In genomic region chr20:14673164-14673563, GRCh38 we compare ENCODE assay signal across 17 cellular contexts.
A peak's percentile ranks its signal among the peaks of the same experiment; 100 is the strongest.
DNase-seq lines count a peak whose midpoint lies in the region; ATAC-seq and TF ChIP-seq lines count a peak whose summit lies in the region.
"Had no signal": no experiment of that assay in that cellular context is flagged by ENCODE, and none has a peak within 500 bp of the region (broad histone marks: within the 10 kb centered on the region; RNA-seq: fewer than 3 reads in every experiment).

No MANE protein-coding gene starts in this region.

- peaks cover 21% of the 10 kb centered on the region for H3K9me3 Mint-ChIP-seq in Caco-2 (ENCODE audit: unreplicated experiment)
- H3K9me3 Mint-ChIP-seq: IgD-negative memory B cell had no signal

- WGBS in hepatocyte (ENCODE audit: low lambda C conversion rate, missing lambda C conversion rate): 49% methylated on average over 5 of the region's 5 CpGs

- peak overlapping the region; percentile 26 for H3K27ac Mint-ChIP-seq in Caco-2 (ENCODE audit: unreplicated experiment)
- H3K27ac Mint-ChIP-seq: CD14-positive monocyte, IgD-negative memory B cell had no signal

- ATAC-seq in omental fat pad (ENCODE audit: low FRiP score) (peak; percentile 70), GM21390 (IDR thresholded peaks at IDR 0.05; ENCODE audit: unreplicated experiment) (no peak)

- TF ChIP-seq CTCF in Caco-2 (IDR thresholded peaks at IDR 0.05; ENCODE audit: insufficient read depth in 1 of 2, low read depth in 1 of 2, low read length in 1 of 2, severe bottlenecking in 1 of 2, unreplicated experiment in 1 of 2): no peak
- no peak for TF ChIP-seq CTCF in hepatocyte (IDR thresholded peaks at IDR 0.05; ENCODE audit: poor library complexity)
- TF ChIP-seq CTCF in omental fat pad (IDR thresholded peaks at IDR 0.05): no peak

- H3K27me3 Mint-ChIP-seq in Caco-2 (ENCODE audit: insufficient read depth, unreplicated experiment): no peaks in the 10 kb centered on the region

- CTCF ChIA-PET in Caco-2 (lab: Charles Lee): no interaction called here

- H4K20me1 ChIP-seq in hepatocyte (ENCODE audit: insufficient read depth, poor library complexity, severe bottlenecking): no peaks in the 10 kb centered on the region

- H3K27me3 ChIP-seq in Caco-2 (replicated peaks; ENCODE audit: control insufficient read depth, insufficient read depth, low read length) (no peaks in the 10 kb centered on the region), hepatocyte (no peaks in the 10 kb centered on the region)
- H3K27me3 ChIP-seq: SJSA1 had no signal

- H3K36me3 ChIP-seq in Caco-2 (ENCODE audit: control insufficient read depth, insufficient read depth, low read length) (no peaks in the 10 kb centered on the region), hepatocyte (replicated peaks; ENCODE audit: insufficient read depth, low read depth) (no peaks in the 10 kb centered on the region)
- H3K36me3 ChIP-seq: SJSA1 had no signal

- H3K4me3 ChIP-seq in Caco-2 (ENCODE audit: low read depth, low read length) (no peak overlapping the region), hepatocyte (no peak overlapping the region)
- H3K4me3 ChIP-seq: SJSA1 had no signal

- intact Hi-C loops in Caco-2 (cut with micrococcal nuclease; ENCODE audit: unreplicated experiment): loop anchor here (2.0 to 5.0 kb wide), 3 partner anchors 266 to 336 kb away; partner anchors contain the start of gene FLRT3

- no peaks in the 10 kb centered on the region for H3K9me2 ChIP-seq in hepatocyte (replicated peaks; ENCODE audit: insufficient read depth)

- peaks cover 10% of the 10 kb centered on the region for H3K4me1 Mint-ChIP-seq in Caco-2 (ENCODE audit: low read depth, unreplicated experiment)
- H3K4me1 Mint-ChIP-seq: CD14-positive monocyte, IgD-negative memory B cell had no signal

- DNase-seq in Caco-2 (peak; percentile 69 to 70), OCI-M1 (lab: John Stamatoyannopoulos, UW) (peak; percentile 40), hepatocyte (ENCODE audit: low spot score) (peak; percentile 33), omental fat pad (ENCODE audit: low spot score) (no peak), NCI-H524 treated with DMSO at 0.1 percent for 48 hours (lab: John Stamatoyannopoulos, UW) (no peak)
- DNase-seq in effector CD4-positive, alpha-beta T cell: no peak
- DNase-seq: H7, Kasumi-1, MM.1S, NCI-H1092 treated with DMSO at 0.1 percent for 48 hours, NCI-H2081 treated with DMSO at 0.1 percent for 48 hours, NCI-H446, NCI-H774 had no signal

- no peaks in the 10 kb centered on the region for H3K79me2 ChIP-seq in hepatocyte

- no peak overlapping the region for H3K27ac ChIP-seq in hepatocyte
- H3K27ac ChIP-seq: SJSA1 had no signal

- BruUV-seq in Caco-2 (replicated peaks; lab: Mats Ljungman, UMichigan): no TSS peak

- 0 out of 2 replicates have a peak, but pooled peaks cover 3% of the 10 kb centered on the region for H3K9me3 ChIP-seq in Caco-2
- no peaks in the 10 kb centered on the region for H3K9me3 ChIP-seq in hepatocyte (ENCODE audit: low read depth)

- no peak overlapping the region for H3K4me2 ChIP-seq in hepatocyte

- no peaks in the 10 kb centered on the region for H3K36me3 Mint-ChIP-seq in Caco-2 (ENCODE audit: insufficient read depth, unreplicated experiment)
- H3K36me3 Mint-ChIP-seq: CD14-positive monocyte, IgD-negative memory B cell had no signal

- no peak overlapping the region for H2AFZ ChIP-seq in hepatocyte

- peak overlapping the region; percentile 25 for H3K4me3 Mint-ChIP-seq in Caco-2 (ENCODE audit: unreplicated experiment)
- H3K4me3 Mint-ChIP-seq: CD14-positive monocyte, IgD-negative memory B cell had no signal

- peaks cover 34% of the 10 kb centered on the region for H3K4me1 ChIP-seq in Caco-2
- no peaks in the 10 kb centered on the region for H3K4me1 ChIP-seq in hepatocyte (ENCODE audit: insufficient read depth)
- H3K4me1 ChIP-seq: SJSA1 had no signal

- POLR2A ChIA-PET in Caco-2 (lab: Charles Lee): interaction anchor here (0.8 kb wide), 1 partner anchor 109 kb away, joined by 3 read pairs; no protein-coding TSS in a partner anchor

Comparison
In these comparisons a context has a peak if more than half of its experiments do, and no peak if none do; other contexts are left out.
1. DNase-seq: peak in Caco-2 (2 of 2), OCI-M1 (single experiment) and hepatocyte (single experiment); none in omental fat pad (single experiment), NCI-H524 treated with DMSO at 0.1 percent for 48 hours (single experiment) and effector CD4-positive, alpha-beta T cell (single experiment).